ENCODE assay signal across 11 cellular contexts in genomic region chr12:77940566-77940965, GRCh38.
DNase-seq lines count a peak whose midpoint lies in the region; ATAC-seq and TF ChIP-seq lines count a peak whose summit lies in the region.
"Had no signal": no experiment of that assay in that cellular context is flagged by ENCODE, and none has a peak within 500 bp of the region (broad histone marks: within the 10 kb centered on the region; RNA-seq: fewer than 3 reads in every experiment).

No MANE protein-coding gene starts in this region.

- in situ Hi-C loops in brain microvascular endothelial cell (cut with HindIII; ENCODE audit: low pct_ligation_motif_present, low sequenced_read_pairs), result no loop called here

- H3K4me3 ChIP-seq in HUES6 (ENCODE audit: low read depth, low read length), result peak overlapping the region; percentile 19; the same call in 1 of the 2 replicates
- peak overlapping the region; percentile 50 for H3K4me3 ChIP-seq in brain microvascular endothelial cell (ENCODE audit: low read depth, low read length)
- H3K4me3 ChIP-seq in lung, result no peak overlapping the region

- H3K27ac ChIP-seq in HUES6 (ENCODE audit: low read depth, low read length) (no peak overlapping the region; the same call in 1 of the 2 replicates), brain microvascular endothelial cell (peak overlapping the region; percentile 76), lung (ENCODE audit: low read depth in 1 of 2, low read length in 1 of 2) (no peak overlapping the region)

- H3K9me3 ChIP-seq in HUES6 (ENCODE audit: control insufficient read depth, insufficient read depth, low read depth, low read length), result no peaks in the 10 kb centered on the region
- H3K9me3 ChIP-seq in lung (ENCODE audit: control insufficient read depth in 2 of 2, insufficient read depth in 1 of 2, low read length in 1 of 2), result no peaks in the 10 kb centered on the region

- peak overlapping the region; percentile 47 for H3K9ac ChIP-seq in HUES6 (ENCODE audit: low read length)

- 29 to 48% methylated on average over 2 of the region's 2 CpGs for WGBS in lung, 2 donors

- DNase-seq in AG08396 (ENCODE audit: low spot score) (peak; percentile 12), brain microvascular endothelial cell (peak; percentile 7), lung (ENCODE audit: low spot score) (no peak)
- no peak for DNase-seq in activated naive CD4-positive, alpha-beta T cell treated with anti-CD3 and anti-CD28 coated beads, Interleukin-2, amount 50 U/mL, for 16 hours
- DNase-seq in activated CD4-positive, alpha-beta T cell treated with anti-CD3 and anti-CD28 coated beads, Interleukin-2, amount 50 U/mL, for 4 hours, result no peak
- DNase-seq: heart right ventricle; NCI-H510A treated with DMSO at 0.1 percent for 48 hours; stimulated activated CD4-positive, alpha-beta T cell treated with anti-CD3 and anti-CD28 coated beads, Interleukin-2, amount 100 ng/mL, for 48 hours had no signal

- H3K27me3 ChIP-seq in HUES6 (ENCODE audit: control insufficient read depth, insufficient read depth, low read length), result no peaks in the 10 kb centered on the region
- no peaks in the 10 kb centered on the region for H3K27me3 ChIP-seq in brain microvascular endothelial cell (replicated peaks)
- H3K27me3 ChIP-seq in lung (ENCODE audit: control insufficient read depth, insufficient read depth), result no peaks in the 10 kb centered on the region
- H3K27me3 ChIP-seq: heart right ventricle had no signal

- H3K4me1 ChIP-seq in HUES6 (ENCODE audit: control insufficient read depth, insufficient read depth, low read length), result peaks cover 12% of the 10 kb centered on the region
- peaks cover 0 to 9% of the 10 kb centered on the region in 2 donors for H3K4me1 ChIP-seq in lung (ENCODE audit: control insufficient read depth in 2 of 2, insufficient read depth in 2 of 2, low read length in 2 of 2)

- peak; percentile 27 for ATAC-seq in lung (ENCODE audit: insufficient read depth, low FRiP score)
- no peak for ATAC-seq in GM19395 (IDR thresholded peaks at IDR 0.05; ENCODE audit: unreplicated experiment)
- ATAC-seq in GM18498 (IDR thresholded peaks at IDR 0.05; ENCODE audit: unreplicated experiment), result no peak

- TF ChIP-seq CTCF in brain microvascular endothelial cell (IDR thresholded peaks at IDR 0.05; ENCODE audit: low read depth, low read length, missing control alignments), result no peak
- no peak for TF ChIP-seq CTCF in lung (IDR thresholded peaks at IDR 0.05; ENCODE audit: control extremely low read depth, extremely low read depth)

- H3K36me3 ChIP-seq in HUES6 (ENCODE audit: control insufficient read depth, insufficient read depth, low read length) (no peaks in the 10 kb centered on the region), brain microvascular endothelial cell (replicated peaks) (no peaks in the 10 kb centered on the region), lung (ENCODE audit: control insufficient read depth in 2 of 2, insufficient read depth in 2 of 2, low read length in 2 of 2) (no peaks in the 10 kb centered on the region)
- H3K36me3 ChIP-seq: heart right ventricle had no signal

Comparison
In these comparisons a context has a peak if more than half of its experiments do, and no peak if none do; other contexts are left out.
1. DNase-seq: peak in AG08396 (single experiment) and brain microvascular endothelial cell (single experiment); none in lung (single experiment), activated naive CD4-positive, alpha-beta T cell treated with anti-CD3 and anti-CD28 coated beads, Interleukin-2, amount 50 U/mL, for 16 hours (single experiment) and activated CD4-positive, alpha-beta T cell treated with anti-CD3 and anti-CD28 coated beads, Interleukin-2, amount 50 U/mL, for 4 hours (0 of 2).